26 cellular contexts compared by ENCODE assay signal in genomic region chr17:61406871-61407210, GRCh38. TPM values are rescaled to one million over a fixed set of nuclear protein-coding genes. Genes with fewer than 3 reads are reported as not detected.
DNase-seq lines count a peak whose midpoint lies in the region; ATAC-seq, FAIRE-seq and TF ChIP-seq lines count a peak whose summit lies in the region.
"Had no signal": no experiment of that assay in that cellular context is flagged by ENCODE, and none has a peak within 500 bp of the region (broad histone marks: within the 10 kb centered on the region; RNA-seq: fewer than 3 reads in every experiment).

No MANE protein-coding gene starts in this region.

- DNase-seq in 8988T: peak; percentile 9
- DNase-seq in left ventricle myocardium superior: peak; percentile 11
- peak; percentile 56 for DNase-seq in spleen
- no peak for DNase-seq in pancreas
- no peak for DNase-seq in H4 (ENCODE audit: low spot score)
- no peak for DNase-seq in NCI-H1417 treated with DMSO at 0.1 percent for 48 hours (lab: John Stamatoyannopoulos, UW)
- DNase-seq: activated CD4-positive, alpha-beta memory T cell treated with anti-CD3 and anti-CD28 coated beads, Interleukin-2, amount 10 ng/mL, durations not matched to agents 7 days and 5 days; activated T-cell treated with anti-CD3 and anti-CD28 coated beads, Interleukin-2, amount 50 U/mL, for 72 hours; brain microvascular endothelial cell; CD4-positive, alpha-beta memory T cell; dermis blood vessel endothelial cell; erythroblast; glutamatergic neuron; GM23248; MM.1S; naive B cell; NCI-H1694 treated with DMSO at 0.1 percent for 48 hours; NCI-H345; NK-92 treated with Interleukin-12 subunit alpha and Interleukin-12 subunit beta, amount 100 ng/mL, for 24 hours; stimulated activated CD4-positive, alpha-beta T cell treated with anti-CD3 and anti-CD28 coated beads, Interleukin-12 subunit alpha, Interleukin-12 subunit beta, amount 100 ng/mL, for 4 hours had no signal

- H3K4me3 ChIP-seq in spleen (peak overlapping the region in 3 of 8 donors; percentile 4 to 75 (median 61)), pancreas (no peak overlapping the region)
- H3K4me3 ChIP-seq: GM23248, suprapubic skin had no signal

- no peak for TF ChIP-seq CTCF in spleen (IDR thresholded peaks at IDR 0.05 in 8 of 11, conservative IDR thresholded peaks at IDR 0.05 in 3 of 11)
- TF ChIP-seq CTCF in pancreas (IDR thresholded peaks at IDR 0.05): no peak

- no peak for ATAC-seq in SK-N-SH treated with all-trans-retinoic acid at 6 μM for 48 hours
- no peak for ATAC-seq in left ventricle myocardium superior
- ATAC-seq in pancreas: no peak
- no peak for ATAC-seq in GM19463 (IDR thresholded peaks at IDR 0.05; ENCODE audit: unreplicated experiment)
- ATAC-seq: activated T-cell treated with anti-CD3 and anti-CD28 coated beads, Interleukin-2, amount 50 U/mL, for 72 hours had no signal

- H3K27ac ChIP-seq in spleen (peak overlapping the region in 2 of 8 donors; percentile 39 to 64), pancreas (no peak overlapping the region)
- H3K27ac ChIP-seq: brain microvascular endothelial cell, GM23248, suprapubic skin, VCaP had no signal

- peaks cover 0 to 38% (median 0%) of the 10 kb centered on the region in 6 donors for H3K36me3 ChIP-seq in spleen
- no peaks in the 10 kb centered on the region for H3K36me3 ChIP-seq in pancreas
- H3K36me3 ChIP-seq: suprapubic skin had no signal

- intact Hi-C loops in left ventricle myocardium superior (cut with micrococcal nuclease) (no loop called here), spleen (cut with DNase I; ENCODE audit: low total_unique reads) (no loop called here), pancreas (cut with DNase I) (no loop called here)

- 44 to 80% (median 65%) methylated on average over 2 of the region's 2 CpGs for WGBS in spleen, 5 donors
- 55 to 68% methylated on average over 2 of the region's 2 CpGs for WGBS in pancreas, 2 donors

- no peak for TF ChIP-seq POLR2A in spleen (IDR thresholded peaks at IDR 0.05)

- no peaks in the 10 kb centered on the region for H3K9me3 ChIP-seq in spleen
- H3K9me3 ChIP-seq in pancreas: no peaks in the 10 kb centered on the region
- H3K9me3 ChIP-seq: suprapubic skin had no signal

- peaks cover 48 to 95% (median 78%) of the 10 kb centered on the region in 6 donors for H3K4me1 ChIP-seq in spleen
- H3K4me1 ChIP-seq in pancreas: peaks cover 0 to 12% (median 4%) of the 10 kb centered on the region in 3 donors

- peaks cover 15 to 100% (median 98%) of the 10 kb centered on the region in 7 donors for H3K27me3 ChIP-seq in spleen (replicated peaks in 1 of 7)
- peaks cover 0 to 35% (median 12%) of the 10 kb centered on the region in 4 donors for H3K27me3 ChIP-seq in pancreas
- H3K27me3 ChIP-seq: brain microvascular endothelial cell had no signal

- FAIRE-seq in pancreas (lab: Jason Lieb, UNC): no peak

TF ChIP-seq in SK-N-SH treated with all-trans-retinoic acid at 6 μM for 48 hours, 23 proteins besides CTCF, POLR2A, EP300 and RAD21:
- TF ChIP-seq GLIS3 (CRISPR knock-in tag; IDR thresholded peaks at IDR 0.05) (0 out of 2 replicates have a peak, but pooled peaks have one; percentile 3), ZC3H10 (CRISPR knock-in tag; IDR thresholded peaks at IDR 0.05) (no peak), ZNF70 (CRISPR knock-in tag; IDR thresholded peaks at IDR 0.05) (no peak), ESRRG (CRISPR knock-in tag; IDR thresholded peaks at IDR 0.05) (0 out of 2 replicates have a peak, but pooled peaks have one; percentile 9)
TF ChIP-seq in SK-N-SH treated with all-trans-retinoic acid at 6 μM for 48 hours: peak in this region for 2.

RNA-seq across cellular contexts. Expression of gene TBX2, which starts 7.2 kb away (rescaled TPM):
- 9.1 TPM for total RNA-seq in left ventricle myocardium superior
- total RNA-seq in spleen: 10 to 100 TPM; 10.1 to 57.6 (median 32.8) TPM
- 10 to 100 TPM in 2 of 3 donors, 1 to 10 TPM in 1; 6.4 to 21.0 (median 10.9) TPM for polyA plus RNA-seq in spleen
- 1 to 10 TPM; 1.2 to 9.7 (median 2.3) TPM for total RNA-seq in pancreas
- polyA plus RNA-seq in pancreas: 10 to 100 TPM in 1 of 2 donors, 1 to 10 TPM in 1; 5.9 to 12.1 TPM
- total RNA-seq in H4 (2014; rRNA removed; shearing (Covaris generic)): 0.95 and 1.5 TPM in 2 replicates
- total RNA-seq: activated CD4-positive, alpha-beta memory T cell treated with anti-CD3 and anti-CD28 coated beads, Interleukin-2, amount 10 ng/mL, durations not matched to agents 7 days and 5 days; CD4-positive, alpha-beta memory T cell had no signal
- polyA plus RNA-seq: CD4-positive, alpha-beta memory T cell had no signal

RNA-seq across cellular contexts. Expression of gene TBX4, which starts 45.4 kb away (rescaled TPM):
- total RNA-seq in left ventricle myocardium superior: not detected
- total RNA-seq in spleen: not detected
- polyA plus RNA-seq in spleen: not detected
- not detected for total RNA-seq in pancreas
- polyA plus RNA-seq in pancreas: not detected
- not detected in 2 replicates for total RNA-seq in H4 (2014; rRNA removed; shearing (Covaris generic))
- total RNA-seq: activated CD4-positive, alpha-beta memory T cell treated with anti-CD3 and anti-CD28 coated beads, Interleukin-2, amount 10 ng/mL, durations not matched to agents 7 days and 5 days; activated T-cell treated with anti-CD3 and anti-CD28 coated beads, Interleukin-2, amount 50 U/mL, for 72 hours; CD4-positive, alpha-beta memory T cell; dermis blood vessel endothelial cell; GM23248; progenitor cell of endocrine pancreas; RPMI7951 had no signal
- polyA plus RNA-seq: CD4-positive, alpha-beta memory T cell; GM23248 had no signal

Comparison
In these comparisons a context has a peak if more than half of its experiments do, and no peak if none do; other contexts are left out.
1. DNase-seq: peak in 8988T (single experiment), left ventricle myocardium superior (single experiment) and spleen (single experiment); none in pancreas (0 of 6), H4 (single experiment) and NCI-H1417 treated with DMSO at 0.1 percent for 48 hours (single experiment).